Comparison of ENCODE assay signal across 22 cellular contexts in genomic region chr4:152160236-152160800, GRCh38.
"Had no signal": no experiment of that assay in that cellular context is flagged by ENCODE, and none has a peak within 500 bp of the region (broad histone marks: within the 10 kb centered on the region; RNA-seq: fewer than 3 reads in every experiment).

No MANE protein-coding gene starts in this region.

- H3K9me3 ChIP-seq: esophagus muscularis mucosa, stomach, thyroid gland had no signal

- DNase-seq: cerebellar nuclear complex; cortex of kidney; effector memory CD8-positive, alpha-beta T cell; left ventricle myocardium superior; mesenchymal stem cell; naive thymus-derived CD4-positive, alpha-beta T cell; stimulated activated CD4-positive, alpha-beta T cell treated with anti-CD3 and anti-CD28 coated beads, Interleukin-12 subunit alpha, Interleukin-12 subunit beta, amount 100 ng/mL, for 4 hours; stimulated activated CD4-positive, alpha-beta T cell treated with anti-CD3 and anti-CD28 coated beads, Interleukin-2, amount 100 ng/mL, for 24 hours; stimulated activated CD4-positive, alpha-beta T cell treated with anti-CD3 and anti-CD28 coated beads, Interleukin-4, amount 100 ng/mL, for 24 hours; stimulated activated naive CD4-positive, alpha-beta T cell treated with Interleukin-2 at 50 U/mL for 16 hours; stomach; thyroid gland had no signal

- H3K4me1 ChIP-seq: neural progenitor cell, parathyroid adenoma, stomach, thyroid gland had no signal

- H3K36me3 ChIP-seq: esophagus muscularis mucosa, neural progenitor cell, stomach, thyroid gland had no signal

- FAIRE-seq: endometrium, frontal cortex, keratinocyte had no signal

- H3K27ac ChIP-seq: esophagus muscularis mucosa, neural progenitor cell, parathyroid adenoma, stomach, thyroid gland had no signal

- H3K4me3 ChIP-seq: esophagus muscularis mucosa, lung, neural progenitor cell, smooth muscle cell, stomach, thyroid gland had no signal

- ATAC-seq: effector memory CD8-positive, alpha-beta T cell; naive thymus-derived CD4-positive, alpha-beta T cell; sciatic nerve; stimulated activated effector memory CD8-positive, alpha-beta T cell treated with anti-CD3 and anti-CD28 coated beads, Interleukin-12 subunit alpha, Interleukin-12 subunit beta, amount 100 ng/mL, for 72 hours had no signal

- H3K27me3 ChIP-seq: esophagus muscularis mucosa, neural progenitor cell, stomach, thyroid gland had no signal
